ENCODE assay signal across 33 cellular contexts in genomic region chr4:95614684-95615205, GRCh38.
"Had no signal": no experiment of that assay in that cellular context is flagged by ENCODE, and none has a peak within 500 bp of the region (broad histone marks: within the 10 kb centered on the region; RNA-seq: fewer than 3 reads in every experiment).

No MANE protein-coding gene starts in this region.

- H3K27ac Mint-ChIP-seq: activated CD4-positive, alpha-beta memory T cell treated with anti-CD3 and anti-CD28 coated beads, Interleukin-2, amount 10 ng/mL, durations not matched to agents 7 days and 5 days; activated CD4-positive, alpha-beta T cell treated with anti-CD3 and anti-CD28 coated beads for 36 hours; activated CD4-positive, alpha-beta T cell treated with anti-CD3 and anti-CD28 coated beads, Interleukin-2, amount 10 ng/mL, durations not matched to agents 7 days and 5 days; activated CD8-positive, alpha-beta memory T cell treated with anti-CD3 and anti-CD28 coated beads, Interleukin-2, amount 10 ng/mL, durations not matched to agents 7 days and 5 days; activated CD8-positive, alpha-beta T cell treated with anti-CD3 and anti-CD28 coated beads, Interleukin-2, amount 10 ng/mL, durations not matched to agents 7 days and 5 days; activated naive CD4-positive, alpha-beta T cell treated with anti-CD3 and anti-CD28 coated beads, Interleukin-2, amount 10 ng/mL, durations not matched to agents 7 days and 5 days; activated naive CD4-positive, alpha-beta T cell treated with anti-CD3 and anti-CD28 coated beads, Interleukin-2, amount 50 U/mL, for 24 hours; activated naive CD8-positive, alpha-beta T cell; activated naive CD8-positive, alpha-beta T cell treated with anti-CD3 and anti-CD28 coated beads, Interleukin-2, amount 10 ng/mL, durations not matched to agents 7 days and 5 days; activated naive CD8-positive, alpha-beta T cell treated with anti-CD3 and anti-CD28 coated beads, Interleukin-2, amount 50 U/mL, for 24 hours; activated T-cell treated with anti-CD3 and anti-CD28 coated beads, Interleukin-2, amount 50 U/mL, for 24 hours; activated T-helper 2 cell treated with anti-CD3 and anti-CD28 coated beads, Interferon-gamma antibody, Interleukin-2, Interleukin-4, amounts not matched to agents 10 μg/mL and 5 μg/mL and 100 μg/mL, durations not matched to agents 14 hours and 24 hours and 36 hours; brain; T-cell; T-helper 17 cell had no signal

- H3K27me3 Mint-ChIP-seq: activated CD4-positive, alpha-beta memory T cell treated with anti-CD3 and anti-CD28 coated beads, Interleukin-2, amount 10 ng/mL, durations not matched to agents 7 days and 5 days; activated CD4-positive, alpha-beta T cell treated with anti-CD3 and anti-CD28 coated beads for 36 hours; activated CD8-positive, alpha-beta memory T cell treated with anti-CD3 and anti-CD28 coated beads, Interleukin-2, amount 10 ng/mL, durations not matched to agents 7 days and 5 days; activated naive CD4-positive, alpha-beta T cell treated with anti-CD3 and anti-CD28 coated beads, Interleukin-2, amount 10 ng/mL, durations not matched to agents 7 days and 5 days; activated naive CD8-positive, alpha-beta T cell; activated naive CD8-positive, alpha-beta T cell treated with anti-CD3 and anti-CD28 coated beads, Interleukin-2, amount 10 ng/mL, durations not matched to agents 7 days and 5 days; activated naive CD8-positive, alpha-beta T cell treated with anti-CD3 and anti-CD28 coated beads, Interleukin-2, amount 50 U/mL, for 24 hours; activated T-cell treated with anti-CD3 and anti-CD28 coated beads, Interleukin-2, amount 50 U/mL, for 24 hours; central memory CD8-positive, alpha-beta T cell; T-cell had no signal

- H3K36me3 ChIP-seq: ascending aorta, cardiac muscle cell had no signal

- H3K9me3 ChIP-seq: ascending aorta had no signal

- H3K4me1 Mint-ChIP-seq: activated CD4-positive, alpha-beta memory T cell treated with anti-CD3 and anti-CD28 coated beads, Interleukin-2, amount 10 ng/mL, durations not matched to agents 7 days and 5 days; activated CD4-positive, alpha-beta T cell treated with anti-CD3 and anti-CD28 coated beads for 36 hours; activated CD4-positive, alpha-beta T cell treated with anti-CD3 and anti-CD28 coated beads, Interleukin-2, amount 10 ng/mL, durations not matched to agents 7 days and 5 days; activated CD8-positive, alpha-beta memory T cell treated with anti-CD3 and anti-CD28 coated beads, Interleukin-2, amount 10 ng/mL, durations not matched to agents 7 days and 5 days; activated naive CD4-positive, alpha-beta T cell treated with anti-CD3 and anti-CD28 coated beads, Interleukin-2, amount 10 ng/mL, durations not matched to agents 7 days and 5 days; activated naive CD4-positive, alpha-beta T cell treated with anti-CD3 and anti-CD28 coated beads, Interleukin-2, amount 50 U/mL, for 24 hours; activated naive CD8-positive, alpha-beta T cell treated with anti-CD3 and anti-CD28 coated beads, Interleukin-2, amount 10 ng/mL, durations not matched to agents 7 days and 5 days; activated naive CD8-positive, alpha-beta T cell treated with anti-CD3 and anti-CD28 coated beads, Interleukin-2, amount 50 U/mL, for 24 hours; brain; central memory CD8-positive, alpha-beta T cell; T-cell; T-helper 17 cell had no signal

- ATAC-seq: activated CD4-positive, alpha-beta T cell treated with anti-CD3 and anti-CD28 coated beads for 36 hours; activated CD4-positive, CD25-positive, alpha-beta regulatory T cell treated with anti-CD3 and anti-CD28 coated beads, Interleukin-2, amount 50 U/mL, for 24 hours; activated CD8-positive, alpha-beta memory T cell treated with anti-CD3 and anti-CD28 coated beads, Interleukin-2, amount 10 ng/mL, durations not matched to agents 7 days and 5 days; activated CD8-positive, alpha-beta T cell treated with anti-CD3 and anti-CD28 coated beads, Interleukin-2, amount 10 ng/mL, durations not matched to agents 7 days and 5 days; activated naive CD8-positive, alpha-beta T cell treated with anti-CD3 and anti-CD28 coated beads, Interleukin-2, amount 50 U/mL, for 24 hours; T-cell; T-helper 17 cell had no signal

- H3K4me3 ChIP-seq: ascending aorta, cardiac muscle cell had no signal

- H3K27ac ChIP-seq: ascending aorta, cardiac muscle cell had no signal

- DNase-seq: activated CD4-positive, alpha-beta memory T cell treated with anti-CD3 and anti-CD28 coated beads, Interleukin-2, amount 10 ng/mL, durations not matched to agents 7 days and 5 days; activated CD4-positive, alpha-beta T cell treated with anti-CD3 and anti-CD28 coated beads for 1 hour; activated CD4-positive, alpha-beta T cell treated with anti-CD3 and anti-CD28 coated beads for 36 hours; activated CD4-positive, alpha-beta T cell treated with anti-CD3 and anti-CD28 coated beads for 48 hours; activated CD4-positive, alpha-beta T cell treated with anti-CD3 and anti-CD28 coated beads, Interleukin-2, amount 10 ng/mL, durations not matched to agents 7 days and 5 days; activated CD4-positive, alpha-beta T cell treated with anti-CD3 and anti-CD28 coated beads, Interleukin-2, amount 50 U/mL, for 48 hours; activated CD4-positive, CD25-positive, alpha-beta regulatory T cell; activated CD8-positive, alpha-beta memory T cell treated with anti-CD3 and anti-CD28 coated beads for 24 hours; activated CD8-positive, alpha-beta memory T cell treated with anti-CD3 and anti-CD28 coated beads, Interleukin-2, amount 10 ng/mL, durations not matched to agents 7 days and 5 days; activated CD8-positive, alpha-beta memory T cell treated with anti-CD3 and anti-CD28 coated beads, Interleukin-2, amount 50 U/mL, for 48 hours; activated CD8-positive, alpha-beta T cell treated with anti-CD3 and anti-CD28 coated beads, Interleukin-2, amount 10 ng/mL, durations not matched to agents 7 days and 5 days; activated effector memory CD4-positive, alpha-beta T cell treated with Interleukin-2 at 50 U/mL for 16 hours; activated gamma-delta T cell; activated naive CD4-positive, alpha-beta T cell treated with anti-CD3 and anti-CD28 coated beads, Interleukin-2, amount 10 ng/mL, durations not matched to agents 7 days and 5 days; activated naive CD4-positive, alpha-beta T cell treated with Interleukin-2 at 50 U/mL for 16 hours; activated naive CD8-positive, alpha-beta T cell treated with anti-CD3 and anti-CD28 coated beads, Interleukin-2, amount 10 ng/mL, durations not matched to agents 7 days and 5 days; activated naive CD8-positive, alpha-beta T cell treated with anti-CD3 and anti-CD28 coated beads, Interleukin-2, amount 50 U/mL, for 24 hours; activated T-cell treated with anti-CD3 and anti-CD28 coated beads, Interleukin-2, amount 50 U/mL, for 24 hours; activated T-cell treated with anti-CD3 and anti-CD28 coated beads, Interleukin-2, amount 50 U/mL, for 48 hours; amygdala; anterior cingulate cortex; caudate nucleus; cerebellar nuclear complex; T-cell; T-helper 17 cell had no signal

- H3K4me3 Mint-ChIP-seq: activated CD4-positive, alpha-beta memory T cell treated with anti-CD3 and anti-CD28 coated beads, Interleukin-2, amount 10 ng/mL, durations not matched to agents 7 days and 5 days; activated CD4-positive, alpha-beta T cell treated with anti-CD3 and anti-CD28 coated beads for 36 hours; activated CD4-positive, alpha-beta T cell treated with anti-CD3 and anti-CD28 coated beads, Interleukin-2, amount 10 ng/mL, durations not matched to agents 7 days and 5 days; activated CD8-positive, alpha-beta memory T cell treated with anti-CD3 and anti-CD28 coated beads, Interleukin-2, amount 10 ng/mL, durations not matched to agents 7 days and 5 days; activated CD8-positive, alpha-beta T cell treated with anti-CD3 and anti-CD28 coated beads, Interleukin-2, amount 10 ng/mL, durations not matched to agents 7 days and 5 days; activated naive CD4-positive, alpha-beta T cell treated with anti-CD3 and anti-CD28 coated beads, Interleukin-2, amount 10 ng/mL, durations not matched to agents 7 days and 5 days; activated naive CD4-positive, alpha-beta T cell treated with anti-CD3 and anti-CD28 coated beads, Interleukin-2, amount 50 U/mL, for 24 hours; activated naive CD8-positive, alpha-beta T cell; activated naive CD8-positive, alpha-beta T cell treated with anti-CD3 and anti-CD28 coated beads, Interleukin-2, amount 10 ng/mL, durations not matched to agents 7 days and 5 days; activated naive CD8-positive, alpha-beta T cell treated with anti-CD3 and anti-CD28 coated beads, Interleukin-2, amount 50 U/mL, for 24 hours; activated T-cell treated with anti-CD3 and anti-CD28 coated beads, Interleukin-2, amount 50 U/mL, for 24 hours; brain; central memory CD8-positive, alpha-beta T cell; T-cell; T-helper 17 cell had no signal

- H3K36me3 Mint-ChIP-seq: activated CD8-positive, alpha-beta memory T cell treated with anti-CD3 and anti-CD28 coated beads, Interleukin-2, amount 10 ng/mL, durations not matched to agents 7 days and 5 days; activated naive CD4-positive, alpha-beta T cell treated with anti-CD3 and anti-CD28 coated beads, Interleukin-2, amount 10 ng/mL, durations not matched to agents 7 days and 5 days; activated naive CD4-positive, alpha-beta T cell treated with anti-CD3 and anti-CD28 coated beads, Interleukin-2, amount 50 U/mL, for 24 hours; activated naive CD8-positive, alpha-beta T cell; activated naive CD8-positive, alpha-beta T cell treated with anti-CD3 and anti-CD28 coated beads, Interleukin-2, amount 10 ng/mL, durations not matched to agents 7 days and 5 days; brain; T-cell had no signal

- H3K27me3 ChIP-seq: ascending aorta, cardiac muscle cell had no signal

- H3K4me1 ChIP-seq: ascending aorta had no signal

- H3K9me3 Mint-ChIP-seq: activated CD4-positive, alpha-beta memory T cell treated with anti-CD3 and anti-CD28 coated beads, Interleukin-2, amount 10 ng/mL, durations not matched to agents 7 days and 5 days; activated CD4-positive, alpha-beta T cell treated with anti-CD3 and anti-CD28 coated beads, Interleukin-2, amount 10 ng/mL, durations not matched to agents 7 days and 5 days; activated naive CD4-positive, alpha-beta T cell treated with anti-CD3 and anti-CD28 coated beads, Interleukin-2, amount 10 ng/mL, durations not matched to agents 7 days and 5 days; activated naive CD4-positive, alpha-beta T cell treated with anti-CD3 and anti-CD28 coated beads, Interleukin-2, amount 50 U/mL, for 24 hours; activated naive CD8-positive, alpha-beta T cell treated with anti-CD3 and anti-CD28 coated beads, Interleukin-2, amount 10 ng/mL, durations not matched to agents 7 days and 5 days; activated naive CD8-positive, alpha-beta T cell treated with anti-CD3 and anti-CD28 coated beads, Interleukin-2, amount 50 U/mL, for 24 hours; activated T-helper 2 cell treated with anti-CD3 and anti-CD28 coated beads, Interferon-gamma antibody, Interleukin-2, Interleukin-4, amounts not matched to agents 10 μg/mL and 5 μg/mL and 100 μg/mL, durations not matched to agents 14 hours and 24 hours and 36 hours had no signal
